Comparison of ENCODE assay signal across 2 cellular contexts in the genomic region with DNA sequence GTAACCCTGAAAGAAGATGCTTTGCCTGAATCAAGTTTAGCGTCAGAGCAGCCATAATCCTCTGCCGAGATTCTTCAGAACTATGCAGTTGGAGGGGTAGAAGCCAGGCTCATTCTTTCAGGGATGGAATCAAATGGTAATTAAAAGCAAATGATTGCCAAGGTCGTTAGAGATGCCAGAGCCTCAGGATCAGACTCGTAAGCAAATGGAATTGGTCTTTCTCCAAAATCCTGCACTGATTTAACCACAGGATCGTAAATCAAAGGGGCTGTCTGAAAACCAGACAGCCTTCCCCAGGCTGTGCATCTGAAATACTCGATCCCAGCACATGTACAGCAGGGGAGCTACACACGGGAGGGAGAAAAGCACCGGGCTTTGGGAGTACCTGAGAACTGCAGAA.
A peak's percentile ranks its signal among the peaks of the same experiment; 100 is the strongest.
TF ChIP-seq lines count a peak whose summit lies in the region.

No MANE protein-coding gene starts in this region.

TF ChIP-seq in HEK293T, 16 proteins besides CTCF, POLR2A, EP300 and RAD21:
- TF ChIP-seq, protein P1, sequence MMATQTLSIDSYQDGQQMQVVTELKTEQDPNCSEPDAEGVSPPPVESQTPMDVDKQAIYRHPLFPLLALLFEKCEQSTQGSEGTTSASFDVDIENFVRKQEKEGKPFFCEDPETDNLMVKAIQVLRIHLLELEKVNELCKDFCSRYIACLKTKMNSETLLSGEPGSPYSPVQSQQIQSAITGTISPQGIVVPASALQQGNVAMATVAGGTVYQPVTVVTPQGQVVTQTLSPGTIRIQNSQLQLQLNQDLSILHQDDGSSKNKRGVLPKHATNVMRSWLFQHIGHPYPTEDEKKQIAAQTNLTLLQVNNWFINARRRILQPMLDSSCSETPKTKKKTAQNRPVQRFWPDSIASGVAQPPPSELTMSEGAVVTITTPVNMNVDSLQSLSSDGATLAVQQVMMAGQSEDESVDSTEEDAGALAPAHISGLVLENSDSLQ (IDR thresholded peaks at IDR 0.05): peak; percentile 83
- TF ChIP-seq ELF4 (IDR thresholded peaks at IDR 0.05): no peak
TF ChIP-seq in HEK293T: peak in this region for 1.

TF ChIP-seq in K562, 482 proteins besides CTCF, POLR2A, EP300 and RAD21:
- no peak for TF ChIP-seq RB1 (IDR thresholded peaks at IDR 0.05; ENCODE audit: low read depth)
- no peak for TF ChIP-seq ELF2 (CRISPR knock-in tag; IDR thresholded peaks at IDR 0.05)
- no peak for TF ChIP-seq CBX1 (IDR thresholded peaks at IDR 0.05; ENCODE audit: low read depth)
- TF ChIP-seq PBX2 (CRISPR knock-in tag; IDR thresholded peaks at IDR 0.05; ENCODE audit: low read depth): no peak
- peak; percentile 51 for TF ChIP-seq PBX2 (tag; conservative IDR thresholded peaks at IDR 0.05; ENCODE audit: low read depth)
- TF ChIP-seq, protein P2, sequence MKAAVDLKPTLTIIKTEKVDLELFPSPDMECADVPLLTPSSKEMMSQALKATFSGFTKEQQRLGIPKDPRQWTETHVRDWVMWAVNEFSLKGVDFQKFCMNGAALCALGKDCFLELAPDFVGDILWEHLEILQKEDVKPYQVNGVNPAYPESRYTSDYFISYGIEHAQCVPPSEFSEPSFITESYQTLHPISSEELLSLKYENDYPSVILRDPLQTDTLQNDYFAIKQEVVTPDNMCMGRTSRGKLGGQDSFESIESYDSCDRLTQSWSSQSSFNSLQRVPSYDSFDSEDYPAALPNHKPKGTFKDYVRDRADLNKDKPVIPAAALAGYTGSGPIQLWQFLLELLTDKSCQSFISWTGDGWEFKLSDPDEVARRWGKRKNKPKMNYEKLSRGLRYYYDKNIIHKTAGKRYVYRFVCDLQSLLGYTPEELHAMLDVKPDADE (conservative IDR thresholded peaks at IDR 0.05; ENCODE audit: control insufficient read depth, low read depth, low read length): no peak
- no peak for TF ChIP-seq ZNF431 (CRISPR knock-in tag; IDR thresholded peaks at IDR 0.05)
- TF ChIP-seq REST (CRISPR knock-in tag; IDR thresholded peaks at IDR 0.05; ENCODE audit: low read depth): no peak
- no peak for TF ChIP-seq ZNF134 (CRISPR knock-in tag; conservative IDR thresholded peaks at IDR 0.05)
- TF ChIP-seq KDM1A (IDR thresholded peaks at IDR 0.05): peak; percentile 89 to 93
- TF ChIP-seq RCOR1 (IDR thresholded peaks at IDR 0.05; ENCODE audit: borderline replicate concordance in 1 of 2, low read depth in 2 of 2, low read length in 2 of 2): 0 out of 4 replicates have a peak, but pooled peaks of 1 of the 2 experiments have one; percentile 6
- TF ChIP-seq ZBTB1 (CRISPR knock-in tag; IDR thresholded peaks at IDR 0.05; ENCODE audit: borderline replicate concordance, low read depth): no peak
- peak in 1 of 2 experiments; percentile 29; a peak in 1 of 4 replicates for TF ChIP-seq HDAC1 (IDR thresholded peaks at IDR 0.05)
- no peak for TF ChIP-seq SMARCB1 (IDR thresholded peaks at IDR 0.05; ENCODE audit: insufficient read length, low read depth)
- no peak for TF ChIP-seq FIP1L1 (IDR thresholded peaks at IDR 0.05; ENCODE audit: low read depth, low read length, poor library complexity, severe bottlenecking)
- peak; percentile 62 for TF ChIP-seq MEIS2 (IDR thresholded peaks at IDR 0.05; ENCODE audit: partially characterized antibody)
